In the genomic region with DNA sequence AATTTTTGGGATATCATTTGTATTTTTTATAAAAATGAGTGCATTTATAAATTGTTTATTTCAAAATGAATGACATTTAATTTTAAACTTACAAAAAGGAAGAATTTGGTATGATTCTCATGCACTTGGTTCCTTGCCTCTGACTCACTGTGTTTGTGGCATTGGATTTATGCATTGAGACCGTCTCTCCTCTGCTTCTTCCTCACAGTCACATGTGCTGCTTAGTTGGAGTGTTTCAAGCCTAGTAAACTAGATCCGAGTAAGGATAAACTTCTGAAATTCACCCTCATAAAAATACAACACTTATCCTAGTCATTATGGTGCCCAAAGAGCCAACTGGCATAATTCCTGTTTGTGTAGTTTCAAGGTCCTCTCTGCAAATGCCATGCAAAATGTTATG, we compare ENCODE assay signal across 20 cellular contexts. TPM values are rescaled to one million over a fixed set of nuclear protein-coding genes. Genes with fewer than 3 reads are reported as not detected.
DNase-seq lines count a peak whose midpoint lies in the region; ATAC-seq, FAIRE-seq and TF ChIP-seq lines count a peak whose summit lies in the region.
"Had no signal": no experiment of that assay in that cellular context is flagged by ENCODE, and none has a peak within 500 bp of the region (broad histone marks: within the 10 kb centered on the region; RNA-seq: fewer than 3 reads in every experiment).

No MANE protein-coding gene starts in this region.

- TF ChIP-seq CTCF in smooth muscle cell (IDR thresholded peaks at IDR 0.05; ENCODE audit: borderline replicate concordance, insufficient read depth, poor library complexity, severe bottlenecking), result no peak
- TF ChIP-seq CTCF in HepG2 (CRISPR knock-in tag; IDR thresholded peaks at IDR 0.05), result no peak

- peak; percentile 32 for DNase-seq in EH (ENCODE audit: low read depth)
- peak; percentile 57 for DNase-seq in M059J (ENCODE audit: low read depth)
- peak; percentile 8 for DNase-seq in fibroblast of peridontal ligament (ENCODE audit: extremely low read depth)
- DNase-seq in smooth muscle cell (lab: John Stamatoyannopoulos, UW; ENCODE audit: unreplicated experiment), result no peak
- DNase-seq in superior temporal gyrus (ENCODE audit: extremely low spot score), result no peak
- DNase-seq in HepG2 (ENCODE audit: low spot score), result no peak
- DNase-seq in COLO668 (lab: John Stamatoyannopoulos, UW; ENCODE audit: unreplicated experiment), result no peak
- DNase-seq: AML-193; CD8-positive, alpha-beta memory T cell; HCEC 1CT had no signal

- CTCF ChIA-PET in HepG2 (lab: Yijun Ruan, JAX; ENCODE audit: low intra/inter-chr PET ratio, low total read pairs), result no interaction called here

- H3K4me2 ChIP-seq in smooth muscle cell (peak overlapping the region; percentile 39), HepG2 (ENCODE audit: low read depth, low read length) (no peak overlapping the region)
- H3K4me2 ChIP-seq: A549, BLaER1, KMS-11 had no signal

- no peaks in the 10 kb centered on the region for H3K36me3 ChIP-seq in smooth muscle cell (ENCODE audit: low read depth)
- H3K36me3 ChIP-seq in HepG2 (replicated peaks in 1 of 2; ENCODE audit: control insufficient read depth in 1 of 2, insufficient read depth in 2 of 2, low read length in 2 of 2), result no peaks in the 10 kb centered on the region
- H3K36me3 ChIP-seq: BLaER1 had no signal

- H3K4me3 ChIP-seq in smooth muscle cell (no peak overlapping the region), HepG2 (replicated peaks in 1 of 3; ENCODE audit: insufficient read depth in 1 of 3, low read depth in 2 of 3, low read length in 3 of 3) (no peak overlapping the region)
- H3K4me3 ChIP-seq: A549, BLaER1 had no signal

- H3K27ac ChIP-seq in smooth muscle cell (ENCODE audit: low read depth), result no peak overlapping the region
- no peak overlapping the region for H3K27ac ChIP-seq in HepG2 (ENCODE audit: extremely low read length, insufficient read depth, low read length)
- H3K27ac ChIP-seq: A549, BLaER1, KMS-11 had no signal

- no peak overlapping the region for H3K9ac ChIP-seq in smooth muscle cell (ENCODE audit: low read depth)
- H3K9ac ChIP-seq in HepG2 (ENCODE audit: insufficient read depth, low read depth, low read length), result no peak overlapping the region
- H3K9ac ChIP-seq: BLaER1, KMS-11 had no signal

- no peak for TF ChIP-seq RAD21 in HepG2 (CRISPR knock-in tag; IDR thresholded peaks at IDR 0.05)

- H4K20me1 ChIP-seq in smooth muscle cell (ENCODE audit: low read depth), result no peaks in the 10 kb centered on the region
- H4K20me1 ChIP-seq in HepG2 (ENCODE audit: insufficient read depth, low read length), result no peaks in the 10 kb centered on the region
- H4K20me1 ChIP-seq: BLaER1 had no signal

- no peaks in the 10 kb centered on the region for H3K79me2 ChIP-seq in smooth muscle cell (ENCODE audit: low read depth)
- no peaks in the 10 kb centered on the region for H3K79me2 ChIP-seq in HepG2 (ENCODE audit: insufficient read depth, low read length)

- BruUV-seq in HepG2 (replicated peaks; lab: Mats Ljungman, UMichigan), result no TSS peak

- H3K9me3 ChIP-seq in smooth muscle cell (replicated peaks; ENCODE audit: low read depth), result no peaks in the 10 kb centered on the region
- no peaks in the 10 kb centered on the region for H3K9me3 ChIP-seq in HepG2 (ENCODE audit: low read length)
- H3K9me3 ChIP-seq: A549 had no signal

- 30% methylated on average over 2 of the region's 2 CpGs for WGBS in smooth muscle cell (ENCODE audit: low lambda C conversion rate)
- WGBS in HepG2 (ENCODE audit: low lambda C conversion rate), result 3% methylated on average over 2 of the region's 2 CpGs

- H3F3A ChIP-seq in smooth muscle cell (ENCODE audit: low read depth), result no peaks in the 10 kb centered on the region

- TF ChIP-seq EP300 in HepG2 (IDR thresholded peaks at IDR 0.05; ENCODE audit: low read depth in 2 of 2, low read length in 2 of 2) (no peak), HepG2 (CRISPR knock-in tag; IDR thresholded peaks at IDR 0.05; ENCODE audit: borderline replicate concordance) (no peak)

- FAIRE-seq in HepG2 (lab: Jason Lieb, UNC), result no peak
- FAIRE-seq: A549, GM12891, GM19239 had no signal

- H3K4me1 ChIP-seq in smooth muscle cell (ENCODE audit: low read depth), result peaks cover 5% of the 10 kb centered on the region
- H3K4me1 ChIP-seq in HepG2 (ENCODE audit: insufficient read depth, low read length), result no peaks in the 10 kb centered on the region
- H3K4me1 ChIP-seq: BLaER1 had no signal

- in situ Hi-C loops in HepG2 (cut with HindIII; ENCODE audit: extremely low pct_ligation_motif_present, low pct_unique_long_range_greater_than_20kb), result no loop called here

- H2AFZ ChIP-seq in smooth muscle cell (ENCODE audit: low read depth) (no peak overlapping the region), HepG2 (ENCODE audit: low read length) (no peak overlapping the region)

- intact Hi-C loops in HepG2 (cut with micrococcal nuclease; ENCODE audit: unreplicated experiment), result no loop called here

- peaks cover 8% of the 10 kb centered on the region for H3K27me3 ChIP-seq in smooth muscle cell (ENCODE audit: low read depth)
- no peaks in the 10 kb centered on the region for H3K27me3 ChIP-seq in HepG2 (ENCODE audit: control insufficient read depth in 1 of 2, insufficient read depth in 2 of 2, low read length in 2 of 2)
- H3K27me3 ChIP-seq: BLaER1 had no signal

- POLR2A ChIA-PET in HepG2 (lab: Yijun Ruan, JAX), result no interaction called here

- no peak for ATAC-seq in HepG2
- ATAC-seq: A549 had no signal

- no peak for TF ChIP-seq POLR2A in HepG2 (IDR thresholded peaks at IDR 0.05; ENCODE audit: insufficient read depth in 1 of 2, low read depth in 2 of 2, low read length in 2 of 2)

TF ChIP-seq in HepG2, 621 proteins besides CTCF, POLR2A, EP300 and RAD21:
- no peak for TF ChIP-seq FOXK2 (IDR thresholded peaks at IDR 0.05)
TF ChIP-seq in HepG2: peak in this region for 0.

RNA-seq across cellular contexts. Expression of a gene that starts 19.1 kb away (rescaled TPM):
- total RNA-seq in M059J (2014; rRNA removed; shearing (Covaris generic)), result 3.6 and 5.1 TPM in 2 replicates
- 12.0 and 15.3 TPM in 2 replicates for total RNA-seq in smooth muscle cell
- polyA plus RNA-seq in smooth muscle cell, result 4.8 and 6.8 TPM in 2 replicates
- total RNA-seq in HepG2 (2016; rRNA removed; fragmentation: Illumina TruSeq; extraction: Trizol), result 0.07 TPM in 1 of 2 replicates, not detected in the other
- not detected in 2 replicates for total RNA-seq in HepG2 (2016; cell fraction: cytosol; rRNA removed; fragmentation: Illumina TruSeq; extraction: Trizol; ENCODE audit: low read depth)
- 0.09 TPM in 1 of 2 replicates, not detected in the other for total RNA-seq in HepG2 (2016; cell fraction: insoluble cytoplasmic fraction; rRNA removed; fragmentation: Illumina TruSeq; extraction: Trizol)
- 0.03 TPM in 2 replicates for total RNA-seq in HepG2 (2016; cell fraction: membrane; rRNA removed; fragmentation: Illumina TruSeq; extraction: Trizol)
- total RNA-seq in HepG2 (2016; cell fraction: nucleus; rRNA removed; fragmentation: Illumina TruSeq; extraction: Trizol), result 0.09 and 0.16 TPM in 2 replicates
- 0.03 and 0.05 TPM in 2 replicates for polyA plus RNA-seq in HepG2 (2011; rRNA removed)
- polyA plus RNA-seq in HepG2 (2011; cell fraction: cytosol; rRNA removed), result 0.01 TPM in 2 replicates
- polyA plus RNA-seq in HepG2 (2011; cell fraction: nucleus; rRNA removed), result 0.05 and 0.09 TPM in 2 replicates
- polyA plus RNA-seq in HepG2 (2012), result not detected in 2 replicates
- polyA plus RNA-seq in HepG2 (2016; cell fraction: cytosol; fragmentation: Illumina TruSeq; extraction: Trizol; ENCODE audit: low read depth), result not detected in 2 replicates
- polyA plus RNA-seq in HepG2 (2016; cell fraction: insoluble cytoplasmic fraction; fragmentation: Illumina TruSeq; extraction: Trizol; ENCODE audit: low read depth), result not detected in 2 replicates
- polyA plus RNA-seq in HepG2 (2016; cell fraction: membrane; fragmentation: Illumina TruSeq; extraction: Trizol; ENCODE audit: low read depth), result not detected in 2 replicates
- 0.21 TPM in 1 of 2 replicates, not detected in the other for polyA plus RNA-seq in HepG2 (2016; cell fraction: nucleus; fragmentation: Illumina TruSeq; extraction: Trizol; ENCODE audit: insufficient read depth, low read depth)
- 3.8 TPM in 1 of 2 replicates, not detected in the other for polyA minus RNA-seq in HepG2 (2011; rRNA and poly(A)+ RNA removed; ENCODE audit: low replicate concordance)
- polyA minus RNA-seq in HepG2 (2011; cell fraction: cytosol; rRNA and poly(A)+ RNA removed), result 0.10 TPM in 1 of 2 replicates, not detected in the other
- polyA minus RNA-seq in HepG2 (2011; cell fraction: nucleus; rRNA and poly(A)+ RNA removed), result not detected in 2 replicates
- polyA plus RNA-seq: CD8-positive, alpha-beta memory T cell had no signal

RNA-seq across cellular contexts. Expression of a gene that starts 56.1 kb away (rescaled TPM):
- total RNA-seq in M059J (2014; rRNA removed; shearing (Covaris generic)), result not detected in 2 replicates
- total RNA-seq in smooth muscle cell (not detected in 2 replicates), HepG2 (2016; rRNA removed; fragmentation: Illumina TruSeq; extraction: Trizol) (not detected in 2 replicates)
- polyA plus RNA-seq in smooth muscle cell (not detected in 2 replicates), HepG2 (2011; rRNA removed) (not detected in 2 replicates)
- not detected in 2 replicates for total RNA-seq in HepG2 (2016; cell fraction: cytosol; rRNA removed; fragmentation: Illumina TruSeq; extraction: Trizol; ENCODE audit: low read depth)
- total RNA-seq in HepG2 (2016; cell fraction: insoluble cytoplasmic fraction; rRNA removed; fragmentation: Illumina TruSeq; extraction: Trizol), result not detected in 2 replicates
- total RNA-seq in HepG2 (2016; cell fraction: membrane; rRNA removed; fragmentation: Illumina TruSeq; extraction: Trizol), result not detected in 2 replicates
- total RNA-seq in HepG2 (2016; cell fraction: nucleus; rRNA removed; fragmentation: Illumina TruSeq; extraction: Trizol), result not detected in 2 replicates
- not detected in 2 replicates for polyA plus RNA-seq in HepG2 (2011; cell fraction: cytosol; rRNA removed)
- not detected in 2 replicates for polyA plus RNA-seq in HepG2 (2011; cell fraction: nucleus; rRNA removed)
- polyA plus RNA-seq in HepG2 (2012), result not detected in 2 replicates
- not detected in 2 replicates for polyA plus RNA-seq in HepG2 (2016; cell fraction: cytosol; fragmentation: Illumina TruSeq; extraction: Trizol; ENCODE audit: low read depth)
- not detected in 2 replicates for polyA plus RNA-seq in HepG2 (2016; cell fraction: insoluble cytoplasmic fraction; fragmentation: Illumina TruSeq; extraction: Trizol; ENCODE audit: low read depth)
- not detected in 2 replicates for polyA plus RNA-seq in HepG2 (2016; cell fraction: membrane; fragmentation: Illumina TruSeq; extraction: Trizol; ENCODE audit: low read depth)
- not detected in 2 replicates for polyA plus RNA-seq in HepG2 (2016; cell fraction: nucleus; fragmentation: Illumina TruSeq; extraction: Trizol; ENCODE audit: insufficient read depth, low read depth)
- not detected in 2 replicates for polyA minus RNA-seq in HepG2 (2011; rRNA and poly(A)+ RNA removed; ENCODE audit: low replicate concordance)
- not detected in 2 replicates for polyA minus RNA-seq in HepG2 (2011; cell fraction: cytosol; rRNA and poly(A)+ RNA removed)
- not detected in 2 replicates for polyA minus RNA-seq in HepG2 (2011; cell fraction: nucleus; rRNA and poly(A)+ RNA removed)
- total RNA-seq: CD8-positive, alpha-beta memory T cell; Daoy; G401; H1; HT-29 had no signal
- polyA plus RNA-seq: A549; AG04450; CD8-positive, alpha-beta memory T cell; H1 had no signal

Comparison
In these comparisons a context has a peak if more than half of its experiments do, and no peak if none do; other contexts are left out.
1. DNase-seq: peak in EH (single experiment), M059J (single experiment) and fibroblast of peridontal ligament (single experiment); none in smooth muscle cell (single experiment), superior temporal gyrus (single experiment), HepG2 (single experiment) and COLO668 (single experiment).